In genomic region chr2:53767405-53768232, GRCh38 we compare ENCODE assay signal across 1 cellular context.
TF ChIP-seq lines count a peak whose summit lies in the region.

Gene CHAC2, plus strand, starts transcription at chr2:53767804. Its CDS starts 83 bp downstream, at chr2:53767887.

TF ChIP-seq in HepG2, 621 proteins besides CTCF, POLR2A, EP300 and RAD21 (continued from another document and continues in another):
- TF ChIP-seq MTA3 (CRISPR knock-in tag; IDR thresholded peaks at IDR 0.05) (no peak), DNMT3B (CRISPR knock-in tag; conservative IDR thresholded peaks at IDR 0.05) (no peak), RFX5 (IDR thresholded peaks at IDR 0.05; ENCODE audit: low read depth, low read length) (peak; percentile 10; the same call in 1 of the 2 replicates), ZNF331 (CRISPR knock-in tag; IDR thresholded peaks at IDR 0.05) (peak; percentile 21; the same call in 1 of the 2 replicates), MNT (IDR thresholded peaks at IDR 0.05) (0 out of 2 replicates have a peak, but pooled peaks have one; percentile 14), SOX5 (CRISPR knock-in tag; IDR thresholded peaks at IDR 0.05; ENCODE audit: borderline replicate concordance) (no peak), XRCC5 (optimal IDR thresholded peaks at IDR 0.05; ENCODE audit: low read length) (peak; percentile 58), SIN3A (IDR thresholded peaks at IDR 0.05; ENCODE audit: borderline replicate concordance, low read depth, low read length) (peak; percentile 66), ELF4 (CRISPR knock-in tag; IDR thresholded peaks at IDR 0.05; ENCODE audit: borderline replicate concordance) (peak; percentile 39; the same call in 1 of the 2 replicates), ZNF407 (CRISPR knock-in tag; IDR thresholded peaks at IDR 0.05; ENCODE audit: not compliant biosample characterization) (no peak), ZNF501 (CRISPR knock-in tag; IDR thresholded peaks at IDR 0.05) (peak; percentile 95), IKZF4 (CRISPR knock-in tag; IDR thresholded peaks at IDR 0.05; ENCODE audit: borderline replicate concordance, low read depth, not compliant biosample characterization) (peak; percentile 28), MTERF4 (CRISPR knock-in tag; IDR thresholded peaks at IDR 0.05) (0 out of 2 replicates have a peak, but pooled peaks have one; percentile 26), ZNF264 (CRISPR knock-in tag; IDR thresholded peaks at IDR 0.05) (no peak), ZBTB2 (CRISPR knock-in tag; IDR thresholded peaks at IDR 0.05; ENCODE audit: low read depth) (peak; percentile 26; the same call in 1 of the 2 replicates), E2F2 (CRISPR knock-in tag; IDR thresholded peaks at IDR 0.05; ENCODE audit: borderline replicate concordance) (no peak), YEATS2 (CRISPR knock-in tag; IDR thresholded peaks at IDR 0.05; ENCODE audit: borderline replicate concordance) (peak; percentile 80; the same call in 1 of the 2 replicates), RARA (CRISPR knock-in tag; IDR thresholded peaks at IDR 0.05) (peak; percentile 25; the same call in 1 of the 2 replicates), PHF21A (CRISPR knock-in tag; IDR thresholded peaks at IDR 0.05) (peak; percentile 94), BCLAF1 (IDR thresholded peaks at IDR 0.05) (no peak), KDM5A (IDR thresholded peaks at IDR 0.05; ENCODE audit: borderline replicate concordance, low read length) (peak; percentile 69; the same call in 1 of the 2 replicates), ZBTB40 (IDR thresholded peaks at IDR 0.05) (no peak), ZBTB40 (CRISPR knock-in tag; IDR thresholded peaks at IDR 0.05) (peak; percentile 74; the same call in 1 of the 2 replicates)
